In genomic region chr1:25821112-25821476, GRCh38 we compare ENCODE assay signal across 8 cellular contexts. TPM values are rescaled to one million over a fixed set of nuclear protein-coding genes. Genes with fewer than 3 reads are reported as not detected.
DNase-seq lines count a peak whose midpoint lies in the region; ATAC-seq and TF ChIP-seq lines count a peak whose summit lies in the region.

No MANE protein-coding gene starts in this region.

- H3K27ac ChIP-seq in RWPE2 (ENCODE audit: poor library complexity, severe bottlenecking) (peak overlapping the region; percentile 58), esophagus muscularis mucosa (replicated peaks in 1 of 4) (peak overlapping the region; percentile 89 to 96 (median 92)), rectal smooth muscle tissue (ENCODE audit: low read depth, low read length) (no peak overlapping the region)

- DNase-seq in RWPE2 (ENCODE audit: low spot score) (no peak), esophagus muscularis mucosa (ENCODE audit: extremely low spot score) (no peak), NCI-H2081 (lab: John Stamatoyannopoulos, UW) (no peak), NCI-H748 (lab: John Stamatoyannopoulos, UW; ENCODE audit: unreplicated experiment) (no peak)

- peak overlapping the region; percentile 89 for H3K9ac ChIP-seq in rectal smooth muscle tissue (ENCODE audit: low read length)

- intact Hi-C loops in esophagus muscularis mucosa (cut with DNase I) = loop anchor here (5.0 kb wide), 2 partner anchors 76 to 176 kb away; partner anchors contain the start of gene PAFAH2

- no peaks in the 10 kb centered on the region for H3K4me1 ChIP-seq in RWPE2 (ENCODE audit: insufficient read depth, poor library complexity, severe bottlenecking)
- peaks cover 31 to 69% (median 48%) of the 10 kb centered on the region in 4 donors for H3K4me1 ChIP-seq in esophagus muscularis mucosa
- peaks cover 20% of the 10 kb centered on the region for H3K4me1 ChIP-seq in rectal smooth muscle tissue (ENCODE audit: control insufficient read depth, insufficient read depth, low read length)

- TF ChIP-seq POLR2A in esophagus muscularis mucosa (IDR thresholded peaks at IDR 0.05; ENCODE audit: low read depth) = no peak

- H3K27me3 ChIP-seq in RWPE2 (ENCODE audit: insufficient read depth, poor library complexity, severe bottlenecking) (no peaks in the 10 kb centered on the region), esophagus muscularis mucosa (no peaks in the 10 kb centered on the region), rectal smooth muscle tissue (ENCODE audit: control insufficient read depth, insufficient read depth, low read length) (no peaks in the 10 kb centered on the region)

- H3K9me3 ChIP-seq in RWPE2 (ENCODE audit: severe bottlenecking) (no peaks in the 10 kb centered on the region), esophagus muscularis mucosa (no peaks in the 10 kb centered on the region)

- peak overlapping the region; percentile 96 for H3K4me3 ChIP-seq in GM12875 (ENCODE audit: low read depth, low read length)
- H3K4me3 ChIP-seq in RWPE2 (ENCODE audit: severe bottlenecking) = peak overlapping the region; percentile 61
- H3K4me3 ChIP-seq in esophagus muscularis mucosa = peak overlapping the region; percentile 80 to 91 (median 89)
- peak overlapping the region; percentile 97 for H3K4me3 ChIP-seq in rectal smooth muscle tissue (ENCODE audit: low read length)

- WGBS in esophagus muscularis mucosa = 34% methylated on average over 9 of the region's 10 CpGs

- no peak for TF ChIP-seq EP300 in esophagus muscularis mucosa (IDR thresholded peaks at IDR 0.05)

- no peak for TF ChIP-seq CTCF in GM12875 (IDR thresholded peaks at IDR 0.05; ENCODE audit: borderline replicate concordance, insufficient read depth, low read depth, low read length)
- no peak for TF ChIP-seq CTCF in RWPE2 (IDR thresholded peaks at IDR 0.05; ENCODE audit: poor library complexity, severe bottlenecking)
- no peak for TF ChIP-seq CTCF in esophagus muscularis mucosa (IDR thresholded peaks at IDR 0.05)

- peaks cover 14% of the 10 kb centered on the region for H3K36me3 ChIP-seq in RWPE2 (ENCODE audit: low read depth)
- peaks cover 2 to 28% (median 14%) of the 10 kb centered on the region in 4 donors for H3K36me3 ChIP-seq in esophagus muscularis mucosa
- peaks cover under 1% of the 10 kb centered on the region for H3K36me3 ChIP-seq in rectal smooth muscle tissue (ENCODE audit: control insufficient read depth, insufficient read depth, low read length)

- no peak for ATAC-seq in RWPE2 (ENCODE audit: low read depth)
- ATAC-seq in GM21786 (IDR thresholded peaks at IDR 0.05; ENCODE audit: unreplicated experiment) = no peak
- ATAC-seq in HG02981 (IDR thresholded peaks at IDR 0.05; ENCODE audit: unreplicated experiment) = no peak

RNA-seq across cellular contexts. Expression of gene MTFR1L, which starts 1.3 kb away (rescaled TPM):
- total RNA-seq in esophagus muscularis mucosa = 100 to 1,000 TPM in 2 of 4 donors, 10 to 100 TPM in 2; 91.1 to 107 (median 101) TPM

RNA-seq across cellular contexts. Expression of gene SELENON, which starts 21.1 kb away (rescaled TPM):
- 10 to 100 TPM; 35.3 to 75.1 (median 50.5) TPM for total RNA-seq in esophagus muscularis mucosa

RNA-seq across cellular contexts. Expression of gene AUNIP, which starts 38.2 kb away (rescaled TPM):
- not detected for total RNA-seq in esophagus muscularis mucosa

RNA-seq across cellular contexts. Expression of gene PAQR7, which starts 54.4 kb away (rescaled TPM):
- total RNA-seq in esophagus muscularis mucosa = 1 to 10 TPM; 4.6 to 9.3 (median 8.0) TPM
